15 cellular contexts compared by ENCODE assay signal in genomic region chr13:99977912-99978780, GRCh38. TPM values are rescaled to one million over a fixed set of nuclear protein-coding genes. Genes with fewer than 3 reads are reported as not detected.
DNase-seq lines count a peak whose midpoint lies in the region; ATAC-seq and TF ChIP-seq lines count a peak whose summit lies in the region.
"Had no signal": no experiment of that assay in that cellular context is flagged by ENCODE, and none has a peak within 500 bp of the region (broad histone marks: within the 10 kb centered on the region; RNA-seq: fewer than 3 reads in every experiment).

No MANE protein-coding gene starts in this region.

- H3K4me1 Mint-ChIP-seq in activated naive CD4-positive, alpha-beta T cell treated with anti-CD3 and anti-CD28 coated beads, Interleukin-2, amount 50 U/mL, for 24 hours, result peaks cover 6% of the 10 kb centered on the region
- H3K4me1 Mint-ChIP-seq in T-helper 17 cell, result peaks cover 5% of the 10 kb centered on the region

- H3K36me3 Mint-ChIP-seq in activated naive CD4-positive, alpha-beta T cell treated with anti-CD3 and anti-CD28 coated beads, Interleukin-2, amount 50 U/mL, for 24 hours, result peaks cover 4% of the 10 kb centered on the region
- H3K36me3 Mint-ChIP-seq in activated naive CD4-positive, alpha-beta T cell treated with anti-CD3 and anti-CD28 coated beads, Interleukin-2, amount 50 U/mL, for 72 hours, result peaks cover 8 to 52% of the 10 kb centered on the region in 2 donors
- peaks cover 4% of the 10 kb centered on the region for H3K36me3 Mint-ChIP-seq in T-helper 17 cell (ENCODE audit: low read depth)

- H3K4me1 ChIP-seq in hepatocyte (ENCODE audit: insufficient read depth) (peaks cover 15% of the 10 kb centered on the region), smooth muscle cell (ENCODE audit: low read depth) (peaks cover 34% of the 10 kb centered on the region)

- DNase-seq in activated naive CD4-positive, alpha-beta T cell treated with anti-CD3 and anti-CD28 coated beads, Interleukin-2, amount 50 U/mL, for 72 hours (ENCODE audit: low spot score in 2 of 2), result no peak
- DNase-seq in T-helper 17 cell, result no peak
- no peak for DNase-seq in hepatocyte (ENCODE audit: low spot score)
- no peak for DNase-seq in smooth muscle cell (lab: John Stamatoyannopoulos, UW; ENCODE audit: unreplicated experiment)
- no peak for DNase-seq in stimulated activated naive CD4-positive, alpha-beta T cell treated with Interleukin-2 at 50 U/mL for 16 hours (lab: John Stamatoyannopoulos, UW)
- no peak for DNase-seq in cortex of kidney (lab: John Stamatoyannopoulos, UW)
- DNase-seq: GF-D8, RPMI8226 had no signal

- ATAC-seq in activated naive CD4-positive, alpha-beta T cell treated with anti-CD3 and anti-CD28 coated beads, Interleukin-2, amount 50 U/mL, for 72 hours, result no peak
- ATAC-seq in T-helper 17 cell (no peak), GM19455 (IDR thresholded peaks at IDR 0.05; ENCODE audit: unreplicated experiment) (no peak)

- H3K36me3 ChIP-seq in hepatocyte (replicated peaks; ENCODE audit: insufficient read depth, low read depth) (no peaks in the 10 kb centered on the region), smooth muscle cell (ENCODE audit: low read depth) (no peaks in the 10 kb centered on the region)

- H3K9me3 Mint-ChIP-seq in activated naive CD4-positive, alpha-beta T cell treated with anti-CD3 and anti-CD28 coated beads, Interleukin-2, amount 50 U/mL, for 24 hours, result peaks cover 17% of the 10 kb centered on the region
- H3K9me3 Mint-ChIP-seq in activated naive CD4-positive, alpha-beta T cell treated with anti-CD3 and anti-CD28 coated beads, Interleukin-2, amount 50 U/mL, for 72 hours, result peaks cover 0 to 13% of the 10 kb centered on the region in 2 donors
- H3K9me3 Mint-ChIP-seq: dendritic cell treated with granulocyte-macrophage colony-stimulating factor and Interleukin-4, amounts not matched to agents 40 ng/mL and 50 ng/mL, for 4 days had no signal

- H3K27me3 Mint-ChIP-seq in activated naive CD4-positive, alpha-beta T cell treated with anti-CD3 and anti-CD28 coated beads, Interleukin-2, amount 50 U/mL, for 24 hours, result peaks cover 47% of the 10 kb centered on the region
- peaks cover 60% of the 10 kb centered on the region for H3K27me3 Mint-ChIP-seq in T-helper 17 cell

- H3K9ac ChIP-seq in smooth muscle cell (ENCODE audit: low read depth), result no peak overlapping the region

- H3K4me2 ChIP-seq in hepatocyte (peak overlapping the region; percentile 46), smooth muscle cell (peak overlapping the region; percentile 57)

- H3K27me3 ChIP-seq in hepatocyte (peaks cover 90% of the 10 kb centered on the region), smooth muscle cell (ENCODE audit: low read depth) (peaks cover 100% of the 10 kb centered on the region)

- no peaks in the 10 kb centered on the region for H3K9me2 ChIP-seq in hepatocyte (replicated peaks; ENCODE audit: insufficient read depth)

- TF ChIP-seq CTCF in hepatocyte (IDR thresholded peaks at IDR 0.05; ENCODE audit: poor library complexity) (no peak), smooth muscle cell (IDR thresholded peaks at IDR 0.05; ENCODE audit: borderline replicate concordance, insufficient read depth, poor library complexity, severe bottlenecking) (no peak)

- H3K9me3 ChIP-seq in T-helper 17 cell (ENCODE audit: control insufficient read depth, low read length, poor library complexity, severe bottlenecking) (peaks cover 14% of the 10 kb centered on the region), hepatocyte (ENCODE audit: low read depth) (no peaks in the 10 kb centered on the region), smooth muscle cell (replicated peaks; ENCODE audit: low read depth) (no peaks in the 10 kb centered on the region)

- H3F3A ChIP-seq in smooth muscle cell (ENCODE audit: low read depth), result no peaks in the 10 kb centered on the region

- H3K27ac ChIP-seq in hepatocyte (no peak overlapping the region), smooth muscle cell (ENCODE audit: low read depth) (no peak overlapping the region)

- 16% methylated on average over 52 of the region's 52 CpGs for WGBS in hepatocyte (ENCODE audit: low lambda C conversion rate, missing lambda C conversion rate)
- WGBS in smooth muscle cell (ENCODE audit: low lambda C conversion rate), result 9% methylated on average over 52 of the region's 52 CpGs

- H3K4me3 Mint-ChIP-seq in activated naive CD4-positive, alpha-beta T cell treated with anti-CD3 and anti-CD28 coated beads, Interleukin-2, amount 50 U/mL, for 24 hours, result no peak overlapping the region
- peak overlapping the region; percentile 33 for H3K4me3 Mint-ChIP-seq in T-helper 17 cell
- H3K4me3 Mint-ChIP-seq: dendritic cell treated with granulocyte-macrophage colony-stimulating factor and Interleukin-4, amounts not matched to agents 40 ng/mL and 50 ng/mL, for 4 days had no signal

- H2AFZ ChIP-seq in hepatocyte (no peak overlapping the region), smooth muscle cell (ENCODE audit: low read depth) (no peak overlapping the region)

- H3K27ac Mint-ChIP-seq in activated naive CD4-positive, alpha-beta T cell treated with anti-CD3 and anti-CD28 coated beads, Interleukin-2, amount 50 U/mL, for 24 hours, result peak overlapping the region; percentile 62
- no peak overlapping the region for H3K27ac Mint-ChIP-seq in activated naive CD4-positive, alpha-beta T cell treated with anti-CD3 and anti-CD28 coated beads, Interleukin-2, amount 50 U/mL, for 72 hours
- H3K27ac Mint-ChIP-seq in T-helper 17 cell, result peak overlapping the region; percentile 72
- H3K27ac Mint-ChIP-seq: activated T-cell treated with anti-CD3 and anti-CD28 coated beads, Interleukin-2, amount 50 U/mL, for 24 hours; dendritic cell treated with granulocyte-macrophage colony-stimulating factor and Interleukin-4, amounts not matched to agents 40 ng/mL and 50 ng/mL, for 4 days had no signal

- H3K79me2 ChIP-seq in hepatocyte, result no peaks in the 10 kb centered on the region
- H3K79me2 ChIP-seq in smooth muscle cell (ENCODE audit: low read depth), result no peaks in the 10 kb centered on the region

- no peaks in the 10 kb centered on the region for H4K20me1 ChIP-seq in hepatocyte (ENCODE audit: insufficient read depth, poor library complexity, severe bottlenecking)
- peaks cover 6% of the 10 kb centered on the region for H4K20me1 ChIP-seq in smooth muscle cell (ENCODE audit: low read depth)

- H3K4me3 ChIP-seq in hepatocyte, result no peak overlapping the region
- no peak overlapping the region for H3K4me3 ChIP-seq in smooth muscle cell

RNA-seq across cellular contexts. Expression of gene ZIC2, which starts 3.4 kb away (rescaled TPM):
- under 1 TPM in 1 of 2 donors, not detected in 1; 0.10 TPM for total RNA-seq in activated naive CD4-positive, alpha-beta T cell treated with anti-CD3 and anti-CD28 coated beads, Interleukin-2, amount 50 U/mL, for 72 hours
- total RNA-seq in T-helper 17 cell, result not detected
- total RNA-seq in hepatocyte, result 0.10 and 0.68 TPM in 2 replicates
- 0.15 and 0.21 TPM in 2 replicates for polyA plus RNA-seq in hepatocyte
- not detected in 2 replicates for total RNA-seq in smooth muscle cell
- polyA plus RNA-seq in smooth muscle cell, result not detected in 2 replicates
- total RNA-seq: glomerular endothelial cell, mononuclear cell, skeletal muscle tissue had no signal

RNA-seq across cellular contexts. Expression of gene ZIC5, which starts 6.6 kb away (rescaled TPM):
- not detected for total RNA-seq in activated naive CD4-positive, alpha-beta T cell treated with anti-CD3 and anti-CD28 coated beads, Interleukin-2, amount 50 U/mL, for 72 hours
- total RNA-seq in T-helper 17 cell, result not detected
- total RNA-seq in hepatocyte, result 0.04 and 0.13 TPM in 2 replicates
- polyA plus RNA-seq in hepatocyte, result 0.16 TPM in 1 of 2 replicates, not detected in the other
- total RNA-seq in smooth muscle cell, result not detected in 2 replicates
- polyA plus RNA-seq in smooth muscle cell, result not detected in 2 replicates
- total RNA-seq: glomerular endothelial cell, mononuclear cell, skeletal muscle tissue had no signal

Comparison
In these comparisons a context has a peak if more than half of its experiments do, and no peak if none do; other contexts are left out.
1. H3K27ac Mint-ChIP-seq: peak in activated naive CD4-positive, alpha-beta T cell treated with anti-CD3 and anti-CD28 coated beads, Interleukin-2, amount 50 U/mL, for 24 hours (single experiment) and T-helper 17 cell (single experiment); none in activated naive CD4-positive, alpha-beta T cell treated with anti-CD3 and anti-CD28 coated beads, Interleukin-2, amount 50 U/mL, for 72 hours (0 of 2).